8 cellular contexts compared by ENCODE assay signal in the genomic region with DNA sequence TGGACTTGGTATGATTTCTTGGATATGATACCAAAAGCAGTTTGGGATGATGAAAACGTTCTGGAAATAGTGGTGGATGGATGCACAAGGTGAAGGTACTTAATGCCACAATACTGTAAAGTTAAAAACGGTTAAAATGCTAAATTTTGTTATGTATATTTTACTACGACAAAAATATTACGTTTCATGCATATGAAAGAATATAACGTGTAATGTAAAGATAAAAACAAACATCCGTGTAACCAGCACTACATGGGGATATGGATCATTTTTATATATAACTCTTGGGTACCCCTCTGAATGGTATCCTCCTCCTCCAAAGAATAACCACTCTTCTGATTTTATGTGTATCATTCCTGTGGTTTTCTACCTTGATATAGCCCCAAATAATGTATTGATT. TPM values are rescaled to one million over a fixed set of nuclear protein-coding genes. Genes with fewer than 3 reads are reported as not detected.
A peak's percentile ranks its signal among the peaks of the same experiment; 100 is the strongest.
DNase-seq lines count a peak whose midpoint lies in the region; ATAC-seq and TF ChIP-seq lines count a peak whose summit lies in the region.

No MANE protein-coding gene starts in this region.

- peaks cover 17% of the 10 kb centered on the region for H3K36me3 Mint-ChIP-seq in central memory CD8-positive, alpha-beta T cell (ENCODE audit: insufficient read depth)
- H3K36me3 Mint-ChIP-seq in naive thymus-derived CD4-positive, alpha-beta T cell = peaks cover 0 to 4% (median 0%) of the 10 kb centered on the region in 5 donors

- peaks cover 30% of the 10 kb centered on the region for H3K4me1 Mint-ChIP-seq in central memory CD8-positive, alpha-beta T cell
- H3K4me1 Mint-ChIP-seq in naive thymus-derived CD4-positive, alpha-beta T cell = peaks cover 8 to 50% (median 28%) of the 10 kb centered on the region in 7 donors

- H3K9me3 ChIP-seq in BLaER1 treated with 17β-estradiol and CSF1 and Interleukin-3, amounts not matched to agents 10 nM and 100 nM (replicated peaks in 1 of 11) = no peaks in the 10 kb centered on the region
- H3K9me3 ChIP-seq in naive thymus-derived CD4-positive, alpha-beta T cell (ENCODE audit: control insufficient read depth in 2 of 3, low read length in 3 of 3) = no peaks in the 10 kb centered on the region

- peak overlapping the region; percentile 64 for H2AFZ ChIP-seq in KMS-11 (ENCODE audit: low read depth)

- no peak for TF ChIP-seq CTCF in KMS-11 (conservative IDR thresholded peaks at IDR 0.05; ENCODE audit: low read depth, low read length)

- H3K4me3 Mint-ChIP-seq in central memory CD8-positive, alpha-beta T cell = peak overlapping the region; percentile 82
- peak overlapping the region; percentile 84 to 98 (median 89) for H3K4me3 Mint-ChIP-seq in naive thymus-derived CD4-positive, alpha-beta T cell

- peak overlapping the region; percentile 55 to 91 (median 74) for H3K4me2 ChIP-seq in BLaER1 treated with 17β-estradiol and CSF1 and Interleukin-3, amounts not matched to agents 10 nM and 100 nM
- peak overlapping the region; percentile 79; the same call in 1 of the 2 replicates for H3K4me2 ChIP-seq in KMS-11

- H3K79me2 ChIP-seq in KMS-11 (ENCODE audit: insufficient read depth, low read depth) = peaks cover 41% of the 10 kb centered on the region

- H3K27ac ChIP-seq in BLaER1 treated with 17β-estradiol and CSF1 and Interleukin-3, amounts not matched to agents 10 nM and 100 nM = peak overlapping the region in 9 of 11 experiments; percentile 11 to 78 (median 64); a peak in 16 of 22 replicates
- H3K27ac ChIP-seq in KMS-11 = peak overlapping the region; percentile 16; the same call in 1 of the 2 replicates
- H3K27ac ChIP-seq in naive thymus-derived CD4-positive, alpha-beta T cell (ENCODE audit: low read depth, low read length) = peak overlapping the region; percentile 66

- H3K9ac ChIP-seq in BLaER1 treated with 17β-estradiol and CSF1 and Interleukin-3, amounts not matched to agents 10 nM and 100 nM = peak overlapping the region in 10 of 11 experiments; percentile 56 to 98 (median 75); a peak in 18 of 22 replicates
- 0 out of 2 replicates have a peak overlapping the region, but pooled peaks have one; percentile 89 for H3K9ac ChIP-seq in KMS-11

- no peak overlapping the region for H3K27ac Mint-ChIP-seq in central memory CD8-positive, alpha-beta T cell (ENCODE audit: low read depth)
- H3K27ac Mint-ChIP-seq in naive thymus-derived CD4-positive, alpha-beta T cell = peak overlapping the region in 5 of 9 donors; percentile 80 to 96 (median 90)

- peak overlapping the region; percentile 75 to 99 (median 80) for H3K4me3 ChIP-seq in BLaER1 treated with 17β-estradiol and CSF1 and Interleukin-3, amounts not matched to agents 10 nM and 100 nM
- H3K4me3 ChIP-seq in KMS-11 (IDR thresholded peaks at IDR 0.05; ENCODE audit: insufficient read depth, low read depth, low read length) = no peak overlapping the region
- peak overlapping the region; percentile 82 for H3K4me3 ChIP-seq in naive thymus-derived CD4-positive, alpha-beta T cell (ENCODE audit: low read length)

- ATAC-seq in central memory CD8-positive, alpha-beta T cell (replicated peaks; ENCODE audit: extremely low read depth, poor library complexity, severe bottlenecking) = no peak
- ATAC-seq in naive thymus-derived CD4-positive, alpha-beta T cell = no peak

- CTCF ChIA-PET in naive thymus-derived CD4-positive, alpha-beta T cell (lab: Charles Lee) = interaction anchor here (1.9 to 2.5 kb wide), 3 partner anchors 9 to 470 kb away, joined by 6 to 8 read pairs (median 7); no protein-coding TSS in a partner anchor

- intact Hi-C loops in naive thymus-derived CD4-positive, alpha-beta T cell (cut with micrococcal nuclease) = loop anchor here (1.0 to 10.0 kb wide), 23 partner anchors 12 to 1640 kb away; a partner anchor contains a TSS

- DNase-seq in central memory CD8-positive, alpha-beta T cell (ENCODE audit: low spot score in 2 of 2) = no peak
- no peak for DNase-seq in naive thymus-derived CD4-positive, alpha-beta T cell
- no peak for DNase-seq in NCI-H2196 (lab: John Stamatoyannopoulos, UW; ENCODE audit: unreplicated experiment)
- DNase-seq in stimulated activated CD4-positive, alpha-beta T cell treated with anti-CD3 and anti-CD28 coated beads, Interleukin-12 subunit alpha, Interleukin-12 subunit beta, amount 100 ng/mL, for 4 hours = no peak
- no peak for DNase-seq in activated gamma-delta T cell (lab: John Stamatoyannopoulos, UW)
- no peak for DNase-seq in cerebellum (ENCODE audit: low spot score)

- H3K27me3 Mint-ChIP-seq in central memory CD8-positive, alpha-beta T cell = no peaks in the 10 kb centered on the region
- no peaks in the 10 kb centered on the region for H3K27me3 Mint-ChIP-seq in naive thymus-derived CD4-positive, alpha-beta T cell

- no peaks in the 10 kb centered on the region for H3K9me3 Mint-ChIP-seq in central memory CD8-positive, alpha-beta T cell
- no peaks in the 10 kb centered on the region for H3K9me3 Mint-ChIP-seq in naive thymus-derived CD4-positive, alpha-beta T cell

- H3K27me3 ChIP-seq in BLaER1 treated with 17β-estradiol and CSF1 and Interleukin-3, amounts not matched to agents 10 nM and 100 nM = no peaks in the 10 kb centered on the region
- no peaks in the 10 kb centered on the region for H3K27me3 ChIP-seq in KMS-11 (ENCODE audit: insufficient read depth, low read depth)
- no peaks in the 10 kb centered on the region for H3K27me3 ChIP-seq in naive thymus-derived CD4-positive, alpha-beta T cell (ENCODE audit: control insufficient read depth in 2 of 2, insufficient read depth in 2 of 2, low read length in 2 of 2)

- peaks cover 0 to 29% (median 9%) of the 10 kb centered on the region in 11 experiments; a peak in 11 of 22 replicates for H4K20me1 ChIP-seq in BLaER1 treated with 17β-estradiol and CSF1 and Interleukin-3, amounts not matched to agents 10 nM and 100 nM
- H4K20me1 ChIP-seq in KMS-11 (ENCODE audit: insufficient read depth) = no peaks in the 10 kb centered on the region

- H3K36me3 ChIP-seq in BLaER1 treated with 17β-estradiol and CSF1 and Interleukin-3, amounts not matched to agents 10 nM and 100 nM = peaks cover 0 to 29% (median 15%) of the 10 kb centered on the region in 11 experiments; a peak in 18 of 22 replicates
- no peaks in the 10 kb centered on the region for H3K36me3 ChIP-seq in KMS-11 (ENCODE audit: insufficient read depth)
- H3K36me3 ChIP-seq in naive thymus-derived CD4-positive, alpha-beta T cell (ENCODE audit: control insufficient read depth in 2 of 3, insufficient read depth in 3 of 3, low read length in 3 of 3) = no peaks in the 10 kb centered on the region

- POLR2A ChIA-PET in naive thymus-derived CD4-positive, alpha-beta T cell (lab: Charles Lee) = interaction anchor here (1.2 to 1.3 kb wide), 5 partner anchors 11 to 691 kb away, joined by 3 to 7 read pairs (median 5); a partner anchor contains a TSS

- peaks cover 34 to 49% (median 40%) of the 10 kb centered on the region in 10 experiments for H3K4me1 ChIP-seq in BLaER1 treated with 17β-estradiol and CSF1 and Interleukin-3, amounts not matched to agents 10 nM and 100 nM
- H3K4me1 ChIP-seq in KMS-11 (ENCODE audit: low read depth, poor library complexity, severe bottlenecking) = peaks cover 35% of the 10 kb centered on the region
- H3K4me1 ChIP-seq in naive thymus-derived CD4-positive, alpha-beta T cell (ENCODE audit: control insufficient read depth in 2 of 2, insufficient read depth in 2 of 2, low read length in 2 of 2) = peaks cover 7 to 11% of the 10 kb centered on the region in 2 donors

RNA-seq across cellular contexts. Expression of a gene that starts 0.9 kb away (rescaled TPM):
- 10 to 100 TPM in 1 of 5 experiments, 1 to 10 TPM in 4; 1.1 to 43.8 (median 3.1) TPM for total RNA-seq in naive thymus-derived CD4-positive, alpha-beta T cell
- 1 to 10 TPM; 1.9 to 2.7 TPM for polyA plus RNA-seq in naive thymus-derived CD4-positive, alpha-beta T cell
- 16.2 TPM for total RNA-seq in cerebellum

Comparison
In these comparisons a context has a peak if more than half of its experiments do, and no peak if none do; other contexts are left out.
1. H3K27ac ChIP-seq: peak in every context shown above with its lines; median percentile 66 in naive thymus-derived CD4-positive, alpha-beta T cell; 64 in BLaER1 treated with 17β-estradiol and CSF1 and Interleukin-3, amounts not matched to agents 10 nM and 100 nM; 16 in KMS-11.